ENCODE assay signal across 1 cellular context in the genomic region with DNA sequence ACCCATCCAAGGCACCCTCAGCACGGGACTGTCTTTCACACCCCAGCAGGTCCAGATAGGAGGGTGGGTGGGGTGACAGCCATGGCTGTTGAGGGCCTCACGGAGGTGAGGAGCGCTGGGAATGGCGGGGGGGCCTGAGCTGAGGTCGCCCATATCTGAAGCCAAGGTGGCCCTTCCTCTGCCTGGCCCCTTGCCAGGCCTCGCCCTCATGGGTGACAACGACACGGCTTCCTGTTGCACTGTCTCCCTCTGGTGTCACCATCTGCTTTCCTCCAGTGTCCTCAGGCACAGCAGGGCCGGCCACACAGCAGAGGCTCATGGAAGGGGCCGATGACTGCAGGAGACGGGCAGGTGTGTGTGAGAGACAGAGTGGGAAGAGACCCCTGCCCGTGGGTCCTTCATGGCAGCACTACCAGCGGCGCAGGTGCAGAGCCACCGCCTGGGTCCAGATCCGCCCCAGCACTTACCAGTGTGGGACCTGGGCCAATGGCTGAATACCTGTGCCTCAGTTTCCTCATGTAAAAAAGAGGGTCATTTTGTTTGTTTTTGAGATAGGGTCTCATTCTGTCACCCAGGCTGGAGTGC.
TF ChIP-seq lines count a peak whose summit lies in the region.

No MANE protein-coding gene starts in this region.

TF ChIP-seq in K562, 482 proteins besides CTCF, POLR2A, EP300 and RAD21 (continues in another document):
- TF ChIP-seq PATZ1 (CRISPR knock-in tag; IDR thresholded peaks at IDR 0.05; ENCODE audit: borderline replicate concordance), result no peak
- TF ChIP-seq CBX5 (IDR thresholded peaks at IDR 0.05; ENCODE audit: borderline replicate concordance, low read depth), result no peak
- no peak for TF ChIP-seq GTF2F1 (IDR thresholded peaks at IDR 0.05; ENCODE audit: low read depth, low read length)
- TF ChIP-seq RBM17 (IDR thresholded peaks at IDR 0.05; ENCODE audit: borderline replicate concordance, low read depth, low read length), result no peak
- TF ChIP-seq NFXL1 (CRISPR knock-in tag; IDR thresholded peaks at IDR 0.05), result no peak
- TF ChIP-seq, protein P1, sequence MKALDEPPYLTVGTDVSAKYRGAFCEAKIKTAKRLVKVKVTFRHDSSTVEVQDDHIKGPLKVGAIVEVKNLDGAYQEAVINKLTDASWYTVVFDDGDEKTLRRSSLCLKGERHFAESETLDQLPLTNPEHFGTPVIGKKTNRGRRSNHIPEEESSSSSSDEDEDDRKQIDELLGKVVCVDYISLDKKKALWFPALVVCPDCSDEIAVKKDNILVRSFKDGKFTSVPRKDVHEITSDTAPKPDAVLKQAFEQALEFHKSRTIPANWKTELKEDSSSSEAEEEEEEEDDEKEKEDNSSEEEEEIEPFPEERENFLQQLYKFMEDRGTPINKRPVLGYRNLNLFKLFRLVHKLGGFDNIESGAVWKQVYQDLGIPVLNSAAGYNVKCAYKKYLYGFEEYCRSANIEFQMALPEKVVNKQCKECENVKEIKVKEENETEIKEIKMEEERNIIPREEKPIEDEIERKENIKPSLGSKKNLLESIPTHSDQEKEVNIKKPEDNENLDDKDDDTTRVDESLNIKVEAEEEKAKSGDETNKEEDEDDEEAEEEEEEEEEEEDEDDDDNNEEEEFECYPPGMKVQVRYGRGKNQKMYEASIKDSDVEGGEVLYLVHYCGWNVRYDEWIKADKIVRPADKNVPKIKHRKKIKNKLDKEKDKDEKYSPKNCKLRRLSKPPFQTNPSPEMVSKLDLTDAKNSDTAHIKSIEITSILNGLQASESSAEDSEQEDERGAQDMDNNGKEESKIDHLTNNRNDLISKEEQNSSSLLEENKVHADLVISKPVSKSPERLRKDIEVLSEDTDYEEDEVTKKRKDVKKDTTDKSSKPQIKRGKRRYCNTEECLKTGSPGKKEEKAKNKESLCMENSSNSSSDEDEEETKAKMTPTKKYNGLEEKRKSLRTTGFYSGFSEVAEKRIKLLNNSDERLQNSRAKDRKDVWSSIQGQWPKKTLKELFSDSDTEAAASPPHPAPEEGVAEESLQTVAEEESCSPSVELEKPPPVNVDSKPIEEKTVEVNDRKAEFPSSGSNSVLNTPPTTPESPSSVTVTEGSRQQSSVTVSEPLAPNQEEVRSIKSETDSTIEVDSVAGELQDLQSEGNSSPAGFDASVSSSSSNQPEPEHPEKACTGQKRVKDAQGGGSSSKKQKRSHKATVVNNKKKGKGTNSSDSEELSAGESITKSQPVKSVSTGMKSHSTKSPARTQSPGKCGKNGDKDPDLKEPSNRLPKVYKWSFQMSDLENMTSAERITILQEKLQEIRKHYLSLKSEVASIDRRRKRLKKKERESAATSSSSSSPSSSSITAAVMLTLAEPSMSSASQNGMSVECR (CRISPR knock-in tag; IDR thresholded peaks at IDR 0.05), result no peak
- 0 out of 2 replicates have a peak, but pooled peaks have one; percentile 23 for TF ChIP-seq ETV5 (CRISPR knock-in tag; IDR thresholded peaks at IDR 0.05; ENCODE audit: low read depth)
- no peak for TF ChIP-seq MTA3 (IDR thresholded peaks at IDR 0.05; ENCODE audit: borderline replicate concordance)
- TF ChIP-seq, protein P2, sequence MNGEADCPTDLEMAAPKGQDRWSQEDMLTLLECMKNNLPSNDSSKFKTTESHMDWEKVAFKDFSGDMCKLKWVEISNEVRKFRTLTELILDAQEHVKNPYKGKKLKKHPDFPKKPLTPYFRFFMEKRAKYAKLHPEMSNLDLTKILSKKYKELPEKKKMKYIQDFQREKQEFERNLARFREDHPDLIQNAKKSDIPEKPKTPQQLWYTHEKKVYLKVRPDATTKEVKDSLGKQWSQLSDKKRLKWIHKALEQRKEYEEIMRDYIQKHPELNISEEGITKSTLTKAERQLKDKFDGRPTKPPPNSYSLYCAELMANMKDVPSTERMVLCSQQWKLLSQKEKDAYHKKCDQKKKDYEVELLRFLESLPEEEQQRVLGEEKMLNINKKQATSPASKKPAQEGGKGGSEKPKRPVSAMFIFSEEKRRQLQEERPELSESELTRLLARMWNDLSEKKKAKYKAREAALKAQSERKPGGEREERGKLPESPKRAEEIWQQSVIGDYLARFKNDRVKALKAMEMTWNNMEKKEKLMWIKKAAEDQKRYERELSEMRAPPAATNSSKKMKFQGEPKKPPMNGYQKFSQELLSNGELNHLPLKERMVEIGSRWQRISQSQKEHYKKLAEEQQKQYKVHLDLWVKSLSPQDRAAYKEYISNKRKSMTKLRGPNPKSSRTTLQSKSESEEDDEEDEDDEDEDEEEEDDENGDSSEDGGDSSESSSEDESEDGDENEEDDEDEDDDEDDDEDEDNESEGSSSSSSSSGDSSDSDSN (IDR thresholded peaks at IDR 0.05; ENCODE audit: borderline replicate concordance in 1 of 2, low read depth in 2 of 2, low read length in 2 of 2), result no peak
- TF ChIP-seq, protein P3, sequence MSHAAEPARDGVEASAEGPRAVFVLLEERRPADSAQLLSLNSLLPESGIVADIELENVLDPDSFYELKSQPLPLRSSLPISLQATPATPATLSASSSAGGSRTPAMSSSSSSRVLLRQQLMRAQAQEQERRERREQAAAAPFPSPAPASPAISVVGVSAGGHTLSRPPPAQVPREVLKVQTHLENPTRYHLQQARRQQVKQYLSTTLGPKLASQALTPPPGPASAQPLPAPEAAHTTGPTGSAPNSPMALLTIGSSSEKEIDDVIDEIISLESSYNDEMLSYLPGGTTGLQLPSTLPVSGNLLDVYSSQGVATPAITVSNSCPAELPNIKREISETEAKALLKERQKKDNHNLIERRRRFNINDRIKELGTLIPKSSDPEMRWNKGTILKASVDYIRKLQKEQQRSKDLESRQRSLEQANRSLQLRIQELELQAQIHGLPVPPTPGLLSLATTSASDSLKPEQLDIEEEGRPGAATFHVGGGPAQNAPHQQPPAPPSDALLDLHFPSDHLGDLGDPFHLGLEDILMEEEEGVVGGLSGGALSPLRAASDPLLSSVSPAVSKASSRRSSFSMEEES (CRISPR knock-in tag; IDR thresholded peaks at IDR 0.05), result no peak
- TF ChIP-seq, protein P4, sequence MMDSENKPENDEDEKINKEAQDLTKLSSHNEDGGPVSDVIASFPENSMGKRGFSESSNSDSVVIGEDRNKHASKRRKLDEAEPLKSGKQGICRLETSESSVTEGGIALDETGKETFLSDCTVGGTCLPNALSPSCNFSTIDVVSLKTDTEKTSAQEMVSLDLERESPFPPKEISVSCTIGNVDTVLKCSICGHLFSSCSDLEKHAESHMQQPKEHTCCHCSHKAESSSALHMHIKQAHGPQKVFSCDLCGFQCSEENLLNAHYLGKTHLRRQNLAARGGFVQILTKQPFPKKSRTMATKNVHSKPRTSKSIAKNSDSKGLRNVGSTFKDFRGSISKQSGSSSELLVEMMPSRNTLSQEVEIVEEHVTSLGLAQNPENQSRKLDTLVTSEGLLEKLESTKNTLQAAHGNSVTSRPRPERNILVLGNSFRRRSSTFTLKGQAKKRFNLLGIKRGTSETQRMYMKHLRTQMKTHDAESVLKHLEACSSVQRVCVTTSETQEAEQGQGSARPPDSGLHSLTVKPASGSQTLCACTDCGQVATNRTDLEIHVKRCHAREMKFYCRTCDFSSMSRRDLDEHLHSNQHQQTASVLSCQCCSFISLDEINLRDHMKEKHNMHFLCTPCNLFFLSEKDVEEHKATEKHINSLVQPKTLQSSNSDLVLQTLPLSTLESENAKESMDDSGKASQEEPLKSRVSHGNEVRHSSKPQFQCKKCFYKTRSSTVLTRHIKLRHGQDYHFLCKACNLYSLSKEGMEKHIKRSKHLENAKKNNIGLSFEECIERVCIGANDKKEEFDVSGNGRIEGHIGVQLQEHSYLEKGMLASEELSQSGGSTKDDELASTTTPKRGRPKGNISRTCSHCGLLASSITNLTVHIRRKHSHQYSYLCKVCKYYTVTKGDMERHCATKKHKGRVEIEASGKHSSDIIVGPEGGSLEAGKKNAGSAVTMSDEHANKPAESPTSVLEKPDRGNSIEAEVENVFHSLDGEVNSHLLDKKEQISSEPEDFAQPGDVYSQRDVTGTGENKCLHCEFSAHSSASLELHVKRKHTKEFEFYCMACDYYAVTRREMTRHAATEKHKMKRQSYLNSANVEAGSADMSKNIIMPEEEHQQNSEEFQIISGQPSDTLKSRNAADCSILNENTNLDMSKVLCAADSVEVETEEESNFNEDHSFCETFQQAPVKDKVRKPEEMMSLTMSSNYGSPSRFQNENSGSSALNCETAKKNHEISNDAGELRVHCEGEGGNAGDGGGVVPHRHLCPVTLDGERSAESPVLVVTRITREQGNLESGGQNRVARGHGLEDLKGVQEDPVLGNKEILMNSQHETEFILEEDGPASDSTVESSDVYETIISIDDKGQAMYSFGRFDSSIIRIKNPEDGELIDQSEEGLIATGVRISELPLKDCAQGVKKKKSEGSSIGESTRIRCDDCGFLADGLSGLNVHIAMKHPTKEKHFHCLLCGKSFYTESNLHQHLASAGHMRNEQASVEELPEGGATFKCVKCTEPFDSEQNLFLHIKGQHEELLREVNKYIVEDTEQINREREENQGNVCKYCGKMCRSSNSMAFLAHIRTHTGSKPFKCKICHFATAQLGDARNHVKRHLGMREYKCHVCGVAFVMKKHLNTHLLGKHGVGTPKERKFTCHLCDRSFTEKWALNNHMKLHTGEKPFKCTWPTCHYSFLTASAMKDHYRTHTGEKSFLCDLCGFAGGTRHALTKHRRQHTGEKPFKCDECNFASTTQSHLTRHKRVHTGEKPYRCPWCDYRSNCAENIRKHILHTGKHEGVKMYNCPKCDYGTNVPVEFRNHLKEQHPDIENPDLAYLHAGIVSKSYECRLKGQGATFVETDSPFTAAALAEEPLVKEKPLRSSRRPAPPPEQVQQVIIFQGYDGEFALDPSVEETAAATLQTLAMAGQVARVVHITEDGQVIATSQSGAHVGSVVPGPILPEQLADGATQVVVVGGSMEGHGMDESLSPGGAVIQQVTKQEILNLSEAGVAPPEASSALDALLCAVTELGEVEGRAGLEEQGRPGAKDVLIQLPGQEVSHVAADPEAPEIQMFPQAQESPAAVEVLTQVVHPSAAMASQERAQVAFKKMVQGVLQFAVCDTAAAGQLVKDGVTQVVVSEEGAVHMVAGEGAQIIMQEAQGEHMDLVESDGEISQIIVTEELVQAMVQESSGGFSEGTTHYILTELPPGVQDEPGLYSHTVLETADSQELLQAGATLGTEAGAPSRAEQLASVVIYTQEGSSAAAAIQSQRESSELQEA (IDR thresholded peaks at IDR 0.05; ENCODE audit: low read depth), result no peak
- no peak for TF ChIP-seq SAP30 (IDR thresholded peaks at IDR 0.05; ENCODE audit: borderline replicate concordance, insufficient read depth, low read depth, low read length, poor library complexity, severe bottlenecking)
- TF ChIP-seq EGR1 (conservative IDR thresholded peaks at IDR 0.05), result no peak
- TF ChIP-seq MLLT1 (IDR thresholded peaks at IDR 0.05), result no peak
- TF ChIP-seq ZNF589 (CRISPR knock-in tag; IDR thresholded peaks at IDR 0.05; ENCODE audit: low read depth), result no peak
- no peak for TF ChIP-seq ATF1 (CRISPR knock-in tag; IDR thresholded peaks at IDR 0.05)
- no peak for TF ChIP-seq ATF1 (tag; IDR thresholded peaks at IDR 0.05)
- TF ChIP-seq FOXA3 (CRISPR knock-in tag; conservative IDR thresholded peaks at IDR 0.05 in 1 of 2, IDR thresholded peaks at IDR 0.05 in 1 of 2), result no peak
- TF ChIP-seq ZNF174 (CRISPR knock-in tag; IDR thresholded peaks at IDR 0.05), result no peak
- TF ChIP-seq NR3C1 (CRISPR knock-in tag; IDR thresholded peaks at IDR 0.05), result no peak
- TF ChIP-seq BRD4 (IDR thresholded peaks at IDR 0.05), result no peak
- TF ChIP-seq, protein P5, sequence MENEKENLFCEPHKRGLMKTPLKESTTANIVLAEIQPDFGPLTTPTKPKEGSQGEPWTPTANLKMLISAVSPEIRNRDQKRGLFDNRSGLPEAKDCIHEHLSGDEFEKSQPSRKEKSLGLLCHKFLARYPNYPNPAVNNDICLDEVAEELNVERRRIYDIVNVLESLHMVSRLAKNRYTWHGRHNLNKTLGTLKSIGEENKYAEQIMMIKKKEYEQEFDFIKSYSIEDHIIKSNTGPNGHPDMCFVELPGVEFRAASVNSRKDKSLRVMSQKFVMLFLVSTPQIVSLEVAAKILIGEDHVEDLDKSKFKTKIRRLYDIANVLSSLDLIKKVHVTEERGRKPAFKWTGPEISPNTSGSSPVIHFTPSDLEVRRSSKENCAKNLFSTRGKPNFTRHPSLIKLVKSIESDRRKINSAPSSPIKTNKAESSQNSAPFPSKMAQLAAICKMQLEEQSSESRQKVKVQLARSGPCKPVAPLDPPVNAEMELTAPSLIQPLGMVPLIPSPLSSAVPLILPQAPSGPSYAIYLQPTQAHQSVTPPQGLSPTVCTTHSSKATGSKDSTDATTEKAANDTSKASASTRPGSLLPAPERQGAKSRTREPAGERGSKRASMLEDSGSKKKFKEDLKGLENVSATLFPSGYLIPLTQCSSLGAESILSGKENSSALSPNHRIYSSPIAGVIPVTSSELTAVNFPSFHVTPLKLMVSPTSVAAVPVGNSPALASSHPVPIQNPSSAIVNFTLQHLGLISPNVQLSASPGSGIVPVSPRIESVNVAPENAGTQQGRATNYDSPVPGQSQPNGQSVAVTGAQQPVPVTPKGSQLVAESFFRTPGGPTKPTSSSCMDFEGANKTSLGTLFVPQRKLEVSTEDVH (IDR thresholded peaks at IDR 0.05; ENCODE audit: low read depth, partially characterized antibody), result no peak
- TF ChIP-seq JUN (IDR thresholded peaks at IDR 0.05; ENCODE audit: borderline replicate concordance, low read depth, low read length), result no peak
- TF ChIP-seq JUN (CRISPR knock-in tag; IDR thresholded peaks at IDR 0.05; ENCODE audit: borderline replicate concordance), result no peak
- TF ChIP-seq MYBL2 (IDR thresholded peaks at IDR 0.05; ENCODE audit: low read depth), result no peak
- no peak for TF ChIP-seq MYBL2 (CRISPR knock-in tag; IDR thresholded peaks at IDR 0.05; ENCODE audit: borderline replicate concordance)
- TF ChIP-seq, protein P6, sequence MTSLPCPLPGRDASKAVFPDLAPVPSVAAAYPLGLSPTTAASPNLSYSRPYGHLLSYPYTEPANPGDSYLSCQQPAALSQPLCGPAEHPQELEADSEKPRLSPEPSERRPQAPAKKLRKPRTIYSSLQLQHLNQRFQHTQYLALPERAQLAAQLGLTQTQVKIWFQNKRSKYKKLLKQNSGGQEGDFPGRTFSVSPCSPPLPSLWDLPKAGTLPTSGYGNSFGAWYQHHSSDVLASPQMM (CRISPR knock-in tag; IDR thresholded peaks at IDR 0.05), result no peak
- peak; percentile 71 for TF ChIP-seq NFIX (CRISPR knock-in tag; IDR thresholded peaks at IDR 0.05; ENCODE audit: low read depth)
